ENCODE assay signal across 14 cellular contexts in genomic region chr22:17846326-17846992, GRCh38.
DNase-seq lines count a peak whose midpoint lies in the region; ATAC-seq and TF ChIP-seq lines count a peak whose summit lies in the region.
"Had no signal": no experiment of that assay in that cellular context is flagged by ENCODE, and none has a peak within 500 bp of the region (broad histone marks: within the 10 kb centered on the region; RNA-seq: fewer than 3 reads in every experiment).

No MANE protein-coding gene starts in this region.

- peak; percentile 55 for ATAC-seq in Right ventricle myocardium superior (ENCODE audit: poor library complexity)
- ATAC-seq in upper lobe of left lung (ENCODE audit: low FRiP score in 2 of 2) = peak; percentile 41 to 73
- ATAC-seq in effector memory CD8-positive, alpha-beta T cell (replicated peaks) = no peak
- ATAC-seq: Panc1; stimulated activated effector memory CD8-positive, alpha-beta T cell treated with anti-CD3 and anti-CD28 coated beads, Interleukin-12 subunit alpha, Interleukin-12 subunit beta, amount 100 ng/mL, for 72 hours had no signal

- H3K79me2 ChIP-seq in osteoblast (ENCODE audit: insufficient read depth, low read length) = no peaks in the 10 kb centered on the region

- WGBS in upper lobe of left lung, 2 donors = 71 to 77% methylated on average over 12 to 13 of the region's 13 CpGs

- no peak for TF ChIP-seq CTCF in osteoblast (IDR thresholded peaks at IDR 0.05; ENCODE audit: extremely low read depth, low read depth, low read length)
- TF ChIP-seq CTCF in upper lobe of left lung (IDR thresholded peaks at IDR 0.05) = no peak

- no peaks in the 10 kb centered on the region for H3K4me1 ChIP-seq in osteoblast (ENCODE audit: insufficient read depth, low read length)
- H3K4me1 ChIP-seq in upper lobe of left lung = peaks cover 0 to 14% (median 12%) of the 10 kb centered on the region in 4 donors

- no peak overlapping the region for H2AFZ ChIP-seq in osteoblast (ENCODE audit: low read length)

- H3K9me3 ChIP-seq in osteoblast (ENCODE audit: low read depth, low read length) (no peaks in the 10 kb centered on the region), upper lobe of left lung (no peaks in the 10 kb centered on the region)

- H3K27me3 ChIP-seq in osteoblast (ENCODE audit: insufficient read depth, low read length) (no peaks in the 10 kb centered on the region), upper lobe of left lung (no peaks in the 10 kb centered on the region)

- H3K36me3 ChIP-seq in osteoblast (ENCODE audit: insufficient read depth, low read length) (peaks cover 5% of the 10 kb centered on the region), upper lobe of left lung (peaks cover 0 to 3% (median 0%) of the 10 kb centered on the region in 4 donors)

- H3K4me1 Mint-ChIP-seq in activated naive CD8-positive, alpha-beta T cell treated with anti-CD3 and anti-CD28 coated beads for 36 hours = peaks cover 3% of the 10 kb centered on the region
- H3K4me1 Mint-ChIP-seq in effector memory CD8-positive, alpha-beta T cell (ENCODE audit: low read depth in 2 of 2) = peaks cover 11 to 14% of the 10 kb centered on the region in 2 donors

- no peaks in the 10 kb centered on the region for H3K9me3 Mint-ChIP-seq in activated naive CD8-positive, alpha-beta T cell treated with anti-CD3 and anti-CD28 coated beads for 36 hours
- no peaks in the 10 kb centered on the region for H3K9me3 Mint-ChIP-seq in effector memory CD8-positive, alpha-beta T cell
- H3K9me3 Mint-ChIP-seq: stimulated activated effector memory CD8-positive, alpha-beta T cell treated with anti-CD3 and anti-CD28 coated beads, Interleukin-12 subunit alpha, Interleukin-12 subunit beta, amount 100 ng/mL, for 72 hours had no signal

- H3K4me3 ChIP-seq in osteoblast (ENCODE audit: insufficient read depth, low read length) (no peak overlapping the region), upper lobe of left lung (no peak overlapping the region)

- DNase-seq in DMS53 (lab: John Stamatoyannopoulos, UW) = peak; percentile 29
- DNase-seq in DMS53 treated with DMSO at 0.1 percent for 48 hours (lab: John Stamatoyannopoulos, UW; ENCODE audit: unreplicated experiment) = no peak
- DNase-seq in Right ventricle myocardium superior = no peak
- no peak for DNase-seq in osteoblast (ENCODE audit: insufficient read length, low spot score, missing footprints)
- no peak for DNase-seq in upper lobe of left lung
- no peak for DNase-seq in activated naive CD8-positive, alpha-beta T cell treated with anti-CD3 and anti-CD28 coated beads for 36 hours
- no peak for DNase-seq in NCI-H128 (lab: John Stamatoyannopoulos, UW; ENCODE audit: unreplicated experiment)
- no peak for DNase-seq in effector memory CD8-positive, alpha-beta T cell
- DNase-seq: activated CD8-positive, alpha-beta memory T cell treated with anti-CD3 and anti-CD28 coated beads, Interleukin-2, amount 50 U/mL, for 4 hours; KBM-7; T1000 had no signal

- intact Hi-C loops in Right ventricle myocardium superior (cut with DNase I) = no loop called here

- H3K27ac ChIP-seq in osteoblast (ENCODE audit: low read depth, low read length) (peak overlapping the region; percentile 8), upper lobe of left lung (peak overlapping the region in 1 of 4 donors; percentile 40)
- H3K27ac ChIP-seq: 22Rv1 had no signal

- TF ChIP-seq EP300 in upper lobe of left lung (IDR thresholded peaks at IDR 0.05) = no peak

- H3K27ac Mint-ChIP-seq in activated naive CD8-positive, alpha-beta T cell treated with anti-CD3 and anti-CD28 coated beads for 36 hours = no peak overlapping the region
- peak overlapping the region in 1 of 2 donors; percentile 12 for H3K27ac Mint-ChIP-seq in effector memory CD8-positive, alpha-beta T cell

- peaks cover 7% of the 10 kb centered on the region for H3K36me3 Mint-ChIP-seq in activated naive CD8-positive, alpha-beta T cell treated with anti-CD3 and anti-CD28 coated beads for 36 hours
- peaks cover 17% of the 10 kb centered on the region for H3K36me3 Mint-ChIP-seq in effector memory CD8-positive, alpha-beta T cell (ENCODE audit: insufficient read depth)

- no peak for TF ChIP-seq POLR2A in upper lobe of left lung (IDR thresholded peaks at IDR 0.05)

- H3K4me2 ChIP-seq in osteoblast (ENCODE audit: insufficient read depth, low read length) = no peak overlapping the region

- peaks cover 12% of the 10 kb centered on the region for H4K20me1 ChIP-seq in osteoblast (ENCODE audit: insufficient read depth, low read length)

- no peak overlapping the region for H3K4me3 Mint-ChIP-seq in activated naive CD8-positive, alpha-beta T cell treated with anti-CD3 and anti-CD28 coated beads for 36 hours
- H3K4me3 Mint-ChIP-seq in effector memory CD8-positive, alpha-beta T cell = no peak overlapping the region
- H3K4me3 Mint-ChIP-seq: stimulated activated effector memory CD8-positive, alpha-beta T cell treated with anti-CD3 and anti-CD28 coated beads, Interleukin-12 subunit alpha, Interleukin-12 subunit beta, amount 100 ng/mL, for 72 hours had no signal

- H3K27me3 Mint-ChIP-seq in activated naive CD8-positive, alpha-beta T cell treated with anti-CD3 and anti-CD28 coated beads for 36 hours = no peaks in the 10 kb centered on the region
- H3K27me3 Mint-ChIP-seq in effector memory CD8-positive, alpha-beta T cell = no peaks in the 10 kb centered on the region
